8 cellular contexts compared by ENCODE assay signal in the genomic region with DNA sequence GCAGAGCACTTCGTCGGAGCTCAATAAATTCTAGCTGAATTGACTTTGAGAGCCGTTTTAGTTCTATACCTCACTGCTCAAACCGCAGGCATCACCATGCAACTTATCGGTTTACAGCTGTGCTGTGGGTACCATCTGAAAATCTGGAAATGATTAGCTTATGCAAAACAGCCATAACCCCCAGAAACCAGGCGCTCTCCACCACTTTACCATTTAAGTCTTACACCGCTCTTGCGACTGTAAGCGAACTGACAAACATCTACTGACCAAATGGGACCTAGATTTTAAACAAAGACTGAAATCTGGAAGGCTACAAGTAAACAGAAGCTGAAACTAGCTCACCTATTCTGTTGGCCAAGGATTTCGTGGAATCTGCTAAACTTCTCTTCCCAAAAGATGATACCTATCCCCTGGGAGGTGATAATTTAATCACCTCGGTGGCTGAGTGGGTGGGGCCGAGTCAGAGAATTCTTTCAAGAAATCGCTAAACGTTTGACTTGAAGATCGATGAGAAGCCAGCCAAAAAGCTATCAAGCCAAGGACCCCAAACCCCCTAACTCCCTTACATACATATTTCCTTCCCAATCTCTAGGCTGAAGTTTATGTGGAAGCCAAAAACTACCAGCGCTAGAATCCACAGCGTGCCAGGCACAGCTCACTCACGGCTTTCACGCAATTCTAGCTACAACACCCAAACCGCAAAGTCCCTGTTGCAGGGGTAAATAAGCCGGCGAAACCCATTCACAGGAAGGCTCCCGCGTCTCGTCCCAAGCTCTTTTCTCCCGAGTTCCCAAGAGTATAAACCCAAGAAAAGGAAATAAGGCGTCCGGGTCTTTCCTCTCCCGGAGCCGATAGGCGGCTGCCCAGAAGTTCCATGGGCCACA. TPM values are rescaled to one million over a fixed set of nuclear protein-coding genes. Genes with fewer than 3 reads are reported as not detected.
A peak's percentile ranks its signal among the peaks of the same experiment; 100 is the strongest.
DNase-seq lines count a peak whose midpoint lies in the region; ATAC-seq, FAIRE-seq and TF ChIP-seq lines count a peak whose summit lies in the region.

No MANE protein-coding gene starts in this region.

- TSS peak; percentile 67 for BruUV-seq in K562 (replicated peaks; lab: Mats Ljungman, UMichigan)

- in situ Hi-C loops in K562 (cut with MboI), result no loop called here

- no peaks in the 10 kb centered on the region; the same call in 1 of the 2 replicates for H4K20me1 ChIP-seq in K562 (replicated peaks; ENCODE audit: control insufficient read depth, insufficient read depth, low read length)

- peak; percentile 79 for FAIRE-seq in K562 (lab: Jason Lieb, UNC)
- FAIRE-seq in HTR-8/SVneo (lab: Jason Lieb, UNC), result no peak

- H3K9me3 ChIP-seq in K562 (replicated peaks; ENCODE audit: control insufficient read depth, insufficient read depth, low read depth, low read length), result no peaks in the 10 kb centered on the region
- H3K9me3 ChIP-seq in tibial artery, result no peaks in the 10 kb centered on the region

- no peaks in the 10 kb centered on the region for H3K9me1 ChIP-seq in K562 (ENCODE audit: control insufficient read depth, insufficient read depth, low read length)

- H3K4me3 ChIP-seq in LNCaP clone FGC (ENCODE audit: low read depth, low read length) (peak overlapping the region; percentile 99), K562 (peak overlapping the region; percentile 95), lower leg skin (ENCODE audit: low read depth, poor library complexity, severe bottlenecking) (peak overlapping the region; percentile 73), tibial artery (peak overlapping the region; percentile 75 to 96)

- intact Hi-C loops in K562 (cut with micrococcal nuclease), result loop anchor here (5.0 kb wide), 1 partner anchor 46 kb away; a partner anchor contains a TSS
- intact Hi-C loops in lower leg skin (cut with DNase I; ENCODE audit: low total_unique reads), result no loop called here
- intact Hi-C loops in tibial artery (cut with DNase I; ENCODE audit: low total_unique reads), result loop anchor here (5.0 to 10.0 kb wide), 4 partner anchors 49 to 239 kb away; a partner anchor contains a TSS

- peak overlapping the region; percentile 95 for H2AFZ ChIP-seq in K562 (ENCODE audit: low read depth, low read length)

- WGBS in K562 (ENCODE audit: insufficient coverage, low coverage, missing lambda C conversion rate), result 2% methylated on average over 31 of the region's 31 CpGs
- 5 to 9% methylated on average over 31 of the region's 31 CpGs for WGBS in lower leg skin, 2 donors

- ATAC-seq in GM21723 (IDR thresholded peaks at IDR 0.05; ENCODE audit: unreplicated experiment) (peak; percentile 51), K562 (peak; percentile 4; the same call in 2 of the 3 replicates)

- no peaks in the 10 kb centered on the region for H3K27me3 ChIP-seq in K562 (ENCODE audit: control insufficient read depth in 2 of 2, insufficient read depth in 2 of 2, low read length in 2 of 2)
- no peaks in the 10 kb centered on the region for H3K27me3 ChIP-seq in tibial artery

- peaks cover 51% of the 10 kb centered on the region for H3K79me2 ChIP-seq in K562 (ENCODE audit: control insufficient read depth, insufficient read depth, low read length)

- H3K4me2 ChIP-seq in K562 (ENCODE audit: insufficient read depth, low read length), result peak overlapping the region; percentile 95

- H3K36me3 ChIP-seq in K562 (ENCODE audit: control insufficient read depth, insufficient read depth, low read length), result no peaks in the 10 kb centered on the region
- H3K36me3 ChIP-seq in tibial artery, result no peaks in the 10 kb centered on the region

- H3K4me1 ChIP-seq in K562 (replicated peaks in 1 of 2; ENCODE audit: control insufficient read depth in 2 of 2, insufficient read depth in 2 of 2, low read length in 2 of 2), result peaks cover 4 to 5% of the 10 kb centered on the region in 2 experiments; a peak in 3 of 5 replicates
- H3K4me1 ChIP-seq in tibial artery, result peaks cover 0 to 31% (median 20%) of the 10 kb centered on the region in 4 donors

- no peak for TF ChIP-seq POLR2A in K562 (conservative IDR thresholded peaks at IDR 0.05)
- TF ChIP-seq POLR2A in lower leg skin (IDR thresholded peaks at IDR 0.05), result no peak

- TF ChIP-seq EP300 in K562 (IDR thresholded peaks at IDR 0.05; ENCODE audit: low read length), result no peak

- CTCF ChIA-PET in K562 (lab: Yijun Ruan, JAX; ENCODE audit: low intra/inter-chr PET ratio), result interaction anchor here (0.7 kb wide), 1 partner anchor 318 kb away, joined by 3 read pairs; no protein-coding TSS in a partner anchor

- no peak for TF ChIP-seq RAD21 in K562 (CRISPR knock-in tag; conservative IDR thresholded peaks at IDR 0.05 in 1 of 2, IDR thresholded peaks at IDR 0.05 in 1 of 2)

- POLR2A ChIA-PET in K562 (lab: Yijun Ruan, JAX), result interaction anchor here (0.6 to 2.0 kb wide), 13 partner anchors 9 to 390 kb away, joined by 3 to 10 read pairs (median 4); a partner anchor contains a TSS

- H3K27ac ChIP-seq in K562 (ENCODE audit: extremely low read depth, low read depth, low read length), result peak overlapping the region; percentile 78
- H3K27ac ChIP-seq in tibial artery, result peak overlapping the region; percentile 95 to 98

- DNase-seq in DMS 273 (lab: John Stamatoyannopoulos, UW; ENCODE audit: unreplicated experiment) (peak; percentile 53), DMS 273 treated with DMSO at 0.1 percent for 48 hours (lab: John Stamatoyannopoulos, UW) (no peak), LNCaP clone FGC (ENCODE audit: low read depth) (no peak), K562 (ENCODE audit: extremely low read depth in 1 of 4, low spot score in 3 of 4) (peak in 1 of 4 experiments; percentile 18), lower leg skin (ENCODE audit: low spot score in 2 of 2) (peak in 1 of 2 donors; percentile 39), tibial artery (no peak), HTR-8/SVneo (ENCODE audit: insufficient read length, low spot score) (no peak)

- no peak for TF ChIP-seq CTCF in LNCaP clone FGC (IDR thresholded peaks at IDR 0.05; ENCODE audit: control insufficient read depth, extremely low read depth, insufficient read depth)
- TF ChIP-seq CTCF in K562 (IDR thresholded peaks at IDR 0.05 in 2 of 3, conservative IDR thresholded peaks at IDR 0.05 in 1 of 3; ENCODE audit: insufficient read depth in 2 of 3, low read depth in 1 of 3, low read length in 3 of 3), result no peak
- TF ChIP-seq CTCF in lower leg skin (IDR thresholded peaks at IDR 0.05), result no peak
- no peak for TF ChIP-seq CTCF in tibial artery (IDR thresholded peaks at IDR 0.05)

- peak overlapping the region; percentile 93 for H3K9ac ChIP-seq in K562 (ENCODE audit: insufficient read depth in 1 of 2, low read depth in 2 of 2, low read length in 2 of 2)

RNA-seq across cellular contexts. Expression of a gene that starts 0.6 kb away (rescaled TPM):
- 10.4 and 22.3 TPM in 2 replicates for total RNA-seq in K562 (2011; cell fraction: chromatin; rRNA removed; ENCODE audit: low replicate concordance)
- 5.5 TPM in 2 replicates for total RNA-seq in K562 (2011; cell fraction: nucleolus; rRNA removed)
- total RNA-seq in K562 (2011; cell fraction: nucleoplasm; rRNA removed), result 8.7 and 13.4 TPM in 2 replicates
- total RNA-seq in K562 (2014; rRNA removed) (11.1 and 16.0 TPM in 2 replicates), K562 (2014; rRNA removed; fragmentation: Illumina TruSeq; extraction: Trizol) (17.8 and 20.6 TPM in 2 replicates), K562 (2015; rRNA removed; fragmentation: Illumina TruSeq; extraction: Trizol) (19.3 and 20.0 TPM in 2 replicates), K562 (2021) (11.4 and 12.9 TPM in 2 replicates), lower leg skin (10 to 100 TPM; 15.8 to 25.4 (median 19.7) TPM)
- polyA plus RNA-seq in K562 (2011; rRNA removed) (12.4 and 12.5 TPM in 2 replicates), K562 (2014; fragmentation: Illumina TruSeq; extraction: Trizol) (17.7 and 32.1 TPM in 2 replicates), K562 (2014; fragmentation: Nextera tagmentation; extraction: Ambion mirVana) (1 to 10 TPM; 3.2 to 6.1 TPM), K562 (2014; rRNA removed) (7.6 and 8.3 TPM in 2 replicates)
- polyA plus RNA-seq in K562 (2011; cell fraction: cytosol; rRNA removed), result 9.7 and 13.1 TPM in 2 replicates
- polyA plus RNA-seq in K562 (2011; cell fraction: nucleus; rRNA removed), result 3.7 and 4.0 TPM in 2 replicates
- 7.3 and 7.7 TPM in 2 replicates for polyA plus RNA-seq in K562 (2012)
- 16.1 and 16.8 TPM in 2 replicates for polyA minus RNA-seq in K562 (2011; rRNA and poly(A)+ RNA removed)
- polyA minus RNA-seq in K562 (2011; cell fraction: cytosol; rRNA and poly(A)+ RNA removed), result 9.6 and 10.6 TPM in 2 replicates
- polyA minus RNA-seq in K562 (2011; cell fraction: nucleus; rRNA and poly(A)+ RNA removed), result 3.2 and 7.1 TPM in 2 replicates

RNA-seq across cellular contexts. Expression of a gene that starts 33.9 kb away (rescaled TPM):
- 3.2 and 9.1 TPM in 2 replicates for total RNA-seq in K562 (2011; cell fraction: chromatin; rRNA removed; ENCODE audit: low replicate concordance)
- total RNA-seq in K562 (2011; cell fraction: nucleolus; rRNA removed), result 2.3 and 2.5 TPM in 2 replicates
- 4.2 and 6.8 TPM in 2 replicates for total RNA-seq in K562 (2011; cell fraction: nucleoplasm; rRNA removed)
- total RNA-seq in K562 (2014; rRNA removed), result 2.7 and 6.3 TPM in 2 replicates
- total RNA-seq in K562 (2014; rRNA removed; fragmentation: Illumina TruSeq; extraction: Trizol), result 1.9 and 3.2 TPM in 2 replicates
- 4.4 and 5.2 TPM in 2 replicates for total RNA-seq in K562 (2015; rRNA removed; fragmentation: Illumina TruSeq; extraction: Trizol)
- 4.7 and 6.3 TPM in 2 replicates for total RNA-seq in K562 (2021)
- 3.4 and 3.6 TPM in 2 replicates for polyA plus RNA-seq in K562 (2011; rRNA removed)
- polyA plus RNA-seq in K562 (2011; cell fraction: cytosol; rRNA removed), result 0.70 and 1.7 TPM in 2 replicates
- 1.4 and 1.7 TPM in 2 replicates for polyA plus RNA-seq in K562 (2011; cell fraction: nucleus; rRNA removed)
- 2.4 and 4.3 TPM in 2 replicates for polyA plus RNA-seq in K562 (2012)
- polyA plus RNA-seq in K562 (2014; fragmentation: Illumina TruSeq; extraction: Trizol), result 1.6 TPM in 2 replicates
- polyA plus RNA-seq in K562 (2014; fragmentation: Nextera tagmentation; extraction: Ambion mirVana), result 1 to 10 TPM; 4.1 to 5.2 TPM
- 1.1 and 1.9 TPM in 2 replicates for polyA plus RNA-seq in K562 (2014; rRNA removed)
- polyA minus RNA-seq in K562 (2011; rRNA and poly(A)+ RNA removed), result 0.81 and 1.2 TPM in 2 replicates
- not detected in 2 replicates for polyA minus RNA-seq in K562 (2011; cell fraction: cytosol; rRNA and poly(A)+ RNA removed)
- polyA minus RNA-seq in K562 (2011; cell fraction: nucleus; rRNA and poly(A)+ RNA removed), result 2.6 and 5.1 TPM in 2 replicates
- total RNA-seq in lower leg skin, result 1 to 10 TPM in 3 of 4 donors, not detected in 1; 1.3 to 2.8 (median 2.1) TPM

RNA-seq across cellular contexts. Expression of a gene that starts 45.0 kb away (rescaled TPM):
- total RNA-seq in K562 (2011; cell fraction: chromatin; rRNA removed; ENCODE audit: low replicate concordance), result 7.7 and 12.6 TPM in 2 replicates
- total RNA-seq in K562 (2011; cell fraction: nucleolus; rRNA removed), result 4.0 and 7.6 TPM in 2 replicates
- total RNA-seq in K562 (2011; cell fraction: nucleoplasm; rRNA removed), result 9.5 and 15.5 TPM in 2 replicates
- 5.5 and 6.2 TPM in 2 replicates for total RNA-seq in K562 (2014; rRNA removed)
- total RNA-seq in K562 (2014; rRNA removed; fragmentation: Illumina TruSeq; extraction: Trizol), result 12.6 and 15.1 TPM in 2 replicates
- total RNA-seq in K562 (2015; rRNA removed; fragmentation: Illumina TruSeq; extraction: Trizol), result 10.8 and 12.0 TPM in 2 replicates
- 7.2 and 8.4 TPM in 2 replicates for total RNA-seq in K562 (2021)
- 7.8 and 11.9 TPM in 2 replicates for polyA plus RNA-seq in K562 (2011; rRNA removed)
- polyA plus RNA-seq in K562 (2011; cell fraction: cytosol; rRNA removed), result 3.6 and 5.7 TPM in 2 replicates
- 3.3 and 3.7 TPM in 2 replicates for polyA plus RNA-seq in K562 (2011; cell fraction: nucleus; rRNA removed)
- 7.3 and 10.7 TPM in 2 replicates for polyA plus RNA-seq in K562 (2012)
- 8.7 and 9.6 TPM in 2 replicates for polyA plus RNA-seq in K562 (2014; fragmentation: Illumina TruSeq; extraction: Trizol)
- 1 to 10 TPM; 6.3 to 7.4 TPM for polyA plus RNA-seq in K562 (2014; fragmentation: Nextera tagmentation; extraction: Ambion mirVana)
- 4.7 and 8.0 TPM in 2 replicates for polyA plus RNA-seq in K562 (2014; rRNA removed)
- polyA minus RNA-seq in K562 (2011; rRNA and poly(A)+ RNA removed), result 14.2 and 15.7 TPM in 2 replicates
- polyA minus RNA-seq in K562 (2011; cell fraction: cytosol; rRNA and poly(A)+ RNA removed), result 2.7 and 3.8 TPM in 2 replicates
- polyA minus RNA-seq in K562 (2011; cell fraction: nucleus; rRNA and poly(A)+ RNA removed), result 3.5 and 8.9 TPM in 2 replicates
- total RNA-seq in lower leg skin, result 10 to 100 TPM; 21.4 to 50.2 (median 31.3) TPM
